In the genomic region with DNA sequence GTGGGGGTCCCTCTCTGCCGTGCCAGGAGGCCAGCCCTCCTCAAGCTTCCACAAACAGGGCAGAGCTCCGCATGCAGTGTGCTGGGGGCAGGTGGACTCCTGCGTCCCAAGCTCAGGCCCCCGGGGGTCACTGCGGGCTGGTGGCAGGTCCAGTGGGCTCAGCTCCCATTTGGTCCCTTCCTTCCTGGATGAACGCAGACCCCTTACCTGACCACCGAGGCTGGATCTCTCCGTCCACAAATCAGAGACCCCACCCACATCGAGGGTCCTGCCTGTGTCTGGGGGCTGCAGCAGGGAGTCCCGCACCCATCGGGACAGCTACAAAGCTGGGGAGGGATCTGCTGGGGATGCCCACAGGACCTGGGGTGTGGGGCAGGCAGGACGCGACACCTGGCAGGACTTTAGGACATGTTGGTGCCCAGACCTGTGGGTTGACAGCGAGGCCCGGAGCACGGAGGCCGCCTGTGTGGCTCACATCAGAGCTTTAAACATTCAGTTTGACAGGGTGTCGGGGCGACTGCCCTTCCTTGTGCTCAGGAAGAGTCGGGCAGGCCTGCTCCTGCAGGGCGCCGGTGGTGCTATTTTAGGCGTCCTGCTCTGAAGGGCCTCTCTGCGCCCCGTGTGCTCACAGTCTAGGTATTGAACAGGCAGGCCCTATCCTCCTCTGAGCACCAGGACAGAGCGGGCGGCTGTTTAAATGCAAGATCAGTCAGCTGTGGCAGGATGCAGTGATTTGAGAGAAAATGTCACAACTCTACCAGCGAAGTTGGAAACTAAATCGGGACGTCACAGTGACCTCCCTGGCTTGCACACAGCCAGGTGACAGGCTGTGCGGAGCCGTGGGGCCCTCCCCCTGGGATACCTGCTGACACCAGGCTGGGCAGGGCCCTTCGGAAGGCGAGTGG, we compare ENCODE assay signal across 13 cellular contexts. TPM values are rescaled to one million over a fixed set of nuclear protein-coding genes. Genes with fewer than 3 reads are reported as not detected.
"Had no signal": no experiment of that assay in that cellular context is flagged by ENCODE, and none has a peak within 500 bp of the region (broad histone marks: within the 10 kb centered on the region; RNA-seq: fewer than 3 reads in every experiment).

No MANE protein-coding gene starts in this region.

- ATAC-seq: activated CD4-positive, alpha-beta T cell treated with anti-CD3 and anti-CD28 coated beads for 36 hours; activated CD8-positive, alpha-beta T cell treated with anti-CD3 and anti-CD28 coated beads for 36 hours; activated T-helper 17 cell treated with anti-CD3 and anti-CD28 coated beads, Interleukin-2, amount 50 U/mL, for 72 hours; stimulated activated effector memory CD8-positive, alpha-beta T cell treated with anti-CD3 and anti-CD28 coated beads, Interleukin-12 subunit alpha, Interleukin-12 subunit beta, amount 100 ng/mL, for 72 hours had no signal

- H3K4me3 Mint-ChIP-seq: activated CD4-positive, alpha-beta T cell treated with anti-CD3 and anti-CD28 coated beads for 36 hours; activated CD8-positive, alpha-beta T cell treated with anti-CD3 and anti-CD28 coated beads for 36 hours; activated naive CD4-positive, alpha-beta T cell treated with anti-CD3 and anti-CD28 coated beads, Interleukin-2, amount 50 U/mL, for 24 hours; activated T-helper 17 cell treated with anti-CD3 and anti-CD28 coated beads, Interleukin-2, amount 50 U/mL, for 72 hours; stimulated activated effector memory CD8-positive, alpha-beta T cell treated with anti-CD3 and anti-CD28 coated beads, Interleukin-12 subunit alpha, Interleukin-12 subunit beta, amount 100 ng/mL, for 72 hours had no signal

- H3K4me1 ChIP-seq: pancreas had no signal

- H2AFZ ChIP-seq: hepatocyte had no signal

- H3K9me3 ChIP-seq: pancreas, SJSA1 had no signal

- H3K4me3 ChIP-seq: hepatocyte, pancreas, SJSA1, smooth muscle cell had no signal

- H3K27me3 Mint-ChIP-seq: activated naive CD4-positive, alpha-beta T cell treated with anti-CD3 and anti-CD28 coated beads, Interleukin-2, amount 50 U/mL, for 24 hours had no signal

- H3K79me2 ChIP-seq: hepatocyte had no signal

- H3K36me3 ChIP-seq: pancreas, SJSA1 had no signal

- H3K9me3 Mint-ChIP-seq: activated CD8-positive, alpha-beta T cell treated with anti-CD3 and anti-CD28 coated beads for 36 hours; activated naive CD4-positive, alpha-beta T cell treated with anti-CD3 and anti-CD28 coated beads, Interleukin-2, amount 50 U/mL, for 24 hours; activated T-helper 17 cell treated with anti-CD3 and anti-CD28 coated beads, Interleukin-2, amount 50 U/mL, for 72 hours; stimulated activated effector memory CD8-positive, alpha-beta T cell treated with anti-CD3 and anti-CD28 coated beads, Interleukin-12 subunit alpha, Interleukin-12 subunit beta, amount 100 ng/mL, for 72 hours had no signal

- DNase-seq: activated CD4-positive, alpha-beta T cell treated with anti-CD3 and anti-CD28 coated beads for 36 hours; activated CD8-positive, alpha-beta T cell treated with anti-CD3 and anti-CD28 coated beads for 36 hours; erythroblast; retina; T-helper 9 cell; trophoblast cell had no signal

- H3K4me2 ChIP-seq: hepatocyte, smooth muscle cell had no signal

- H3K27ac Mint-ChIP-seq: activated CD4-positive, alpha-beta T cell treated with anti-CD3 and anti-CD28 coated beads for 36 hours; activated CD8-positive, alpha-beta T cell treated with anti-CD3 and anti-CD28 coated beads for 36 hours; activated naive CD4-positive, alpha-beta T cell treated with anti-CD3 and anti-CD28 coated beads, Interleukin-2, amount 50 U/mL, for 24 hours; activated T-helper 17 cell treated with anti-CD3 and anti-CD28 coated beads, Interleukin-2, amount 50 U/mL, for 72 hours; stimulated activated effector memory CD8-positive, alpha-beta T cell treated with anti-CD3 and anti-CD28 coated beads, Interleukin-12 subunit alpha, Interleukin-12 subunit beta, amount 100 ng/mL, for 72 hours had no signal

- H3K36me3 Mint-ChIP-seq: activated naive CD4-positive, alpha-beta T cell treated with anti-CD3 and anti-CD28 coated beads, Interleukin-2, amount 50 U/mL, for 24 hours had no signal

- H3K27ac ChIP-seq: hepatocyte, pancreas, SJSA1 had no signal

RNA-seq across cellular contexts. Expression of gene CFAP46, which starts 15.9 kb away (rescaled TPM):
- total RNA-seq: activated T-helper 17 cell treated with anti-CD3 and anti-CD28 coated beads, Interleukin-2, amount 50 U/mL, for 72 hours had no signal
